12 cellular contexts compared by ENCODE assay signal in genomic region chr17:1650731-1651558, GRCh38. TPM values are rescaled to one million over a fixed set of nuclear protein-coding genes. Genes with fewer than 3 reads are reported as not detected.
A peak's percentile ranks its signal among the peaks of the same experiment; 100 is the strongest.
DNase-seq lines count a peak whose midpoint lies in the region; ATAC-seq and TF ChIP-seq lines count a peak whose summit lies in the region.
"Had no signal": no experiment of that assay in that cellular context is flagged by ENCODE, and none has a peak within 500 bp of the region (broad histone marks: within the 10 kb centered on the region; RNA-seq: fewer than 3 reads in every experiment).

No MANE protein-coding gene starts in this region.

- H3K27me3 ChIP-seq in AG04450 (ENCODE audit: control insufficient read depth, insufficient read depth, low read length) (no peaks in the 10 kb centered on the region), neural progenitor cell (peaks cover 22% of the 10 kb centered on the region)
- H3K27me3 ChIP-seq: BE2C, SJSA1 had no signal

- intact Hi-C loops in natural killer cell (cut with micrococcal nuclease) = no loop called here

- H3K9ac ChIP-seq in neural progenitor cell = no peak overlapping the region

- H3K27ac ChIP-seq in AG04450 (ENCODE audit: low read depth, low read length) (peak overlapping the region; percentile 31), coronary artery (peak overlapping the region; percentile 98 to 100), neural progenitor cell (no peak overlapping the region)
- H3K27ac ChIP-seq: SJSA1 had no signal

- no peaks in the 10 kb centered on the region for H3K9me3 Mint-ChIP-seq in IgD-negative memory B cell
- H3K9me3 Mint-ChIP-seq in neural progenitor cell = no peaks in the 10 kb centered on the region
- H3K9me3 Mint-ChIP-seq in osteocyte (ENCODE audit: unreplicated experiment) = no peaks in the 10 kb centered on the region
- H3K9me3 Mint-ChIP-seq in natural killer cell = no peaks in the 10 kb centered on the region

- no peak for TF ChIP-seq CTCF in AG04450 (IDR thresholded peaks at IDR 0.05; ENCODE audit: low read depth, low read length)
- no peak for TF ChIP-seq CTCF in coronary artery (IDR thresholded peaks at IDR 0.05)
- TF ChIP-seq CTCF in neural progenitor cell (IDR thresholded peaks at IDR 0.05) = no peak
- TF ChIP-seq CTCF in osteocyte (IDR thresholded peaks at IDR 0.05) = no peak
- TF ChIP-seq CTCF in natural killer cell (IDR thresholded peaks at IDR 0.05) = no peak

- no peak overlapping the region for H3K4me3 ChIP-seq in AG04450 (ENCODE audit: low read depth, low read length)
- H3K4me3 ChIP-seq in coronary artery = no peak overlapping the region
- no peak overlapping the region for H3K4me3 ChIP-seq in neural progenitor cell

- H3K27ac Mint-ChIP-seq in IgD-negative memory B cell (peak overlapping the region; percentile 35 to 78 (median 74)), neural progenitor cell (no peak overlapping the region), osteocyte (ENCODE audit: unreplicated experiment) (no peak overlapping the region), natural killer cell (no peak overlapping the region)

- H3K27me3 Mint-ChIP-seq in IgD-negative memory B cell (no peaks in the 10 kb centered on the region), neural progenitor cell (ENCODE audit: insufficient read depth, low read depth) (peaks cover 6% of the 10 kb centered on the region), osteocyte (ENCODE audit: unreplicated experiment) (no peaks in the 10 kb centered on the region), natural killer cell (ENCODE audit: low read depth in 2 of 2) (no peaks in the 10 kb centered on the region)

- CTCF ChIA-PET in AG04450 (lab: Charles Lee) = interaction anchor here (1.0 to 1.2 kb wide), 2 partner anchors 77 to 133 kb away, joined by 4 to 5 read pairs; no protein-coding TSS in a partner anchor

- no peak overlapping the region for H3K4me2 ChIP-seq in neural progenitor cell

- H2AFZ ChIP-seq in neural progenitor cell (replicated peaks) = no peak overlapping the region

- H3K4me1 ChIP-seq in neural progenitor cell = peaks cover 6% of the 10 kb centered on the region
- H3K4me1 ChIP-seq: BE2C had no signal

- POLR2A ChIA-PET in AG04450 (lab: Yijun Ruan, JAX) = interaction anchor here (0.6 to 4.5 kb wide), 4 partner anchors 18 to 132 kb away, joined by 3 to 48 read pairs (median 14); no protein-coding TSS in a partner anchor

- no peaks in the 10 kb centered on the region for H3K9me3 ChIP-seq in AG04450 (ENCODE audit: control insufficient read depth, insufficient read depth, low read length)
- no peaks in the 10 kb centered on the region for H3K9me3 ChIP-seq in neural progenitor cell (ENCODE audit: low read depth)
- H3K9me3 ChIP-seq: BE2C, SJSA1 had no signal

- peaks cover 46% of the 10 kb centered on the region for H4K20me1 ChIP-seq in neural progenitor cell (ENCODE audit: low read depth)

- no peak for DNase-seq in AG04450 (ENCODE audit: low read depth, low spot score)
- DNase-seq in coronary artery (ENCODE audit: low spot score) = no peak
- DNase-seq in neural progenitor cell (ENCODE audit: low spot score) = no peak
- no peak for DNase-seq in osteocyte (ENCODE audit: extremely low spot score, unreplicated experiment)
- DNase-seq in natural killer cell = no peak
- DNase-seq: BE2C; NCI-H446; stimulated activated CD4-positive, alpha-beta T cell treated with anti-CD3 and anti-CD28 coated beads, Interleukin-4, amount 100 ng/mL, for 24 hours had no signal

- peaks cover 60% of the 10 kb centered on the region for H3F3A ChIP-seq in neural progenitor cell (ENCODE audit: low read depth)

- H3K36me3 Mint-ChIP-seq in IgD-negative memory B cell (no peaks in the 10 kb centered on the region), neural progenitor cell (peaks cover 27% of the 10 kb centered on the region), osteocyte (ENCODE audit: unreplicated experiment) (peaks cover 29% of the 10 kb centered on the region), natural killer cell (peaks cover 15% of the 10 kb centered on the region)

- H3K4me3 Mint-ChIP-seq in IgD-negative memory B cell (peak overlapping the region in 3 of 4 donors; percentile 32 to 77 (median 72)), neural progenitor cell (peak overlapping the region; percentile 15), osteocyte (ENCODE audit: unreplicated experiment) (no peak overlapping the region), natural killer cell (no peak overlapping the region)

- H3K79me2 ChIP-seq in neural progenitor cell (ENCODE audit: low read depth) = no peaks in the 10 kb centered on the region

- ATAC-seq in HG03139 (IDR thresholded peaks at IDR 0.05; ENCODE audit: unreplicated experiment) = no peak
- no peak for ATAC-seq in HG02870 (IDR thresholded peaks at IDR 0.05; ENCODE audit: unreplicated experiment)
- no peak for ATAC-seq in natural killer cell

- H3K4me1 Mint-ChIP-seq in IgD-negative memory B cell (no peaks in the 10 kb centered on the region), neural progenitor cell (peaks cover 13% of the 10 kb centered on the region), osteocyte (ENCODE audit: unreplicated experiment) (peaks cover 7% of the 10 kb centered on the region), natural killer cell (peaks cover 0 to 6% of the 10 kb centered on the region in 2 donors)

- peaks cover 10% of the 10 kb centered on the region for H3K36me3 ChIP-seq in neural progenitor cell

RNA-seq across cellular contexts. Expression of gene RILP, which starts 1.3 kb away (rescaled TPM):
- polyA plus RNA-seq in AG04450 (2011; rRNA removed) (5.8 and 9.3 TPM in 2 replicates), IgD-negative memory B cell (2.6 TPM)
- 3.3 and 4.0 TPM in 2 replicates for polyA minus RNA-seq in AG04450 (2011; rRNA and poly(A)+ RNA removed)
- total RNA-seq in neural progenitor cell (ENCODE audit: low replicate concordance) (0.13 and 2.8 TPM in 2 replicates), osteocyte (1.2 and 2.6 TPM in 2 replicates), natural killer cell (1 to 10 TPM; 2.3 to 5.1 (median 4.0) TPM)

RNA-seq across cellular contexts. Expression of gene SCARF1, which starts 5.4 kb away (rescaled TPM):
- polyA plus RNA-seq in AG04450 (2011; rRNA removed) (0.17 and 0.20 TPM in 2 replicates), IgD-negative memory B cell (0.19 TPM)
- polyA minus RNA-seq in AG04450 (2011; rRNA and poly(A)+ RNA removed) = 0.13 and 0.18 TPM in 2 replicates
- total RNA-seq in neural progenitor cell (ENCODE audit: low replicate concordance) (1.1 TPM in 1 of 2 replicates, not detected in the other), osteocyte (0.21 and 0.64 TPM in 2 replicates), natural killer cell (1 to 10 TPM in 2 of 3 donors, under 1 TPM in 1; 0.59 to 3.1 (median 1.0) TPM)

RNA-seq across cellular contexts. Expression of gene SLC43A2, which starts 22.3 kb away (rescaled TPM):
- polyA plus RNA-seq in AG04450 (2011; rRNA removed) (5.3 and 6.8 TPM in 2 replicates), IgD-negative memory B cell (27.3 TPM)
- 10.6 and 14.3 TPM in 2 replicates for polyA minus RNA-seq in AG04450 (2011; rRNA and poly(A)+ RNA removed)
- total RNA-seq in neural progenitor cell (ENCODE audit: low replicate concordance) (6.8 and 18.4 TPM in 2 replicates), osteocyte (4.7 and 7.3 TPM in 2 replicates), natural killer cell (10 to 100 TPM; 24.5 to 36.0 (median 30.3) TPM)

RNA-seq across cellular contexts. Expression of gene PRPF8, which starts 33.7 kb away (rescaled TPM):
- polyA plus RNA-seq in AG04450 (2011; rRNA removed) = 126 and 161 TPM in 2 replicates
- polyA minus RNA-seq in AG04450 (2011; rRNA and poly(A)+ RNA removed) = 420 and 507 TPM in 2 replicates
- 156 TPM for polyA plus RNA-seq in IgD-negative memory B cell
- total RNA-seq in neural progenitor cell (ENCODE audit: low replicate concordance) = 119 and 173 TPM in 2 replicates
- 238 and 262 TPM in 2 replicates for total RNA-seq in osteocyte
- 100 to 1,000 TPM; 475 to 508 (median 480) TPM for total RNA-seq in natural killer cell

RNA-seq across cellular contexts. Expression of gene TLCD2, which starts 59.2 kb away (rescaled TPM):
- polyA plus RNA-seq in AG04450 (2011; rRNA removed) = 3.0 and 3.1 TPM in 2 replicates
- 3.1 and 3.2 TPM in 2 replicates for polyA minus RNA-seq in AG04450 (2011; rRNA and poly(A)+ RNA removed)
- polyA plus RNA-seq in IgD-negative memory B cell = not detected
- 0.15 and 0.28 TPM in 2 replicates for total RNA-seq in neural progenitor cell (ENCODE audit: low replicate concordance)
- total RNA-seq in osteocyte = 4.2 and 4.7 TPM in 2 replicates
- under 1 TPM; 0.18 to 0.28 (median 0.28) TPM for total RNA-seq in natural killer cell

Comparison
In these comparisons a context has a peak if more than half of its experiments do, and no peak if none do; other contexts are left out.
1. H3K27ac Mint-ChIP-seq: peak in IgD-negative memory B cell (3 of 3); none in neural progenitor cell (single experiment), osteocyte (single experiment) and natural killer cell (0 of 2).
2. H3K4me3 Mint-ChIP-seq: peak in IgD-negative memory B cell (3 of 4) and neural progenitor cell (single experiment); none in osteocyte (single experiment) and natural killer cell (single experiment).